In genomic region chr4:52863324-52863723, GRCh38 we compare ENCODE assay signal across 17 cellular contexts. TPM values are rescaled to one million over a fixed set of nuclear protein-coding genes. Genes with fewer than 3 reads are reported as not detected.
DNase-seq lines count a peak whose midpoint lies in the region; ATAC-seq and FAIRE-seq lines count a peak whose summit lies in the region.
"Had no signal": no experiment of that assay in that cellular context is flagged by ENCODE, and none has a peak within 500 bp of the region (broad histone marks: within the 10 kb centered on the region; RNA-seq: fewer than 3 reads in every experiment).

No MANE protein-coding gene starts in this region.

- peaks cover 15% of the 10 kb centered on the region for H3K36me3 ChIP-seq in iPS DF 6.9 (ENCODE audit: control insufficient read depth, insufficient read depth, low read length)
- H3K36me3 ChIP-seq: upper lobe of left lung had no signal

- POLR2A ChIA-PET in activated CD4-positive, alpha-beta T cell treated with anti-CD3 and anti-CD28 coated beads, Interleukin-2, amount 10 ng/mL, durations not matched to agents 7 days and 5 days (lab: Charles Lee), result no interaction called here

- peaks cover under 1% of the 10 kb centered on the region for H3K9me3 Mint-ChIP-seq in activated CD4-positive, alpha-beta T cell treated with anti-CD3 and anti-CD28 coated beads, Interleukin-2, amount 10 ng/mL, durations not matched to agents 7 days and 5 days
- H3K9me3 Mint-ChIP-seq in stimulated activated effector memory CD8-positive, alpha-beta T cell treated with anti-CD3 and anti-CD28 coated beads, Interleukin-12 subunit alpha, Interleukin-12 subunit beta, amount 100 ng/mL, for 72 hours, result no peaks in the 10 kb centered on the region
- H3K9me3 Mint-ChIP-seq: activated B cell treated with CpG ODN at 0.5 μM for 24 hours; activated naive CD8-positive, alpha-beta T cell treated with anti-CD3 and anti-CD28 coated beads for 36 hours had no signal

- no peak for DNase-seq in activated CD4-positive, alpha-beta T cell treated with anti-CD3 and anti-CD28 coated beads, Interleukin-2, amount 10 ng/mL, durations not matched to agents 7 days and 5 days
- DNase-seq in activated CD4-positive, alpha-beta T cell treated with anti-CD3 and anti-CD28 coated beads for 4 hours, result no peak
- DNase-seq in NCI-H82 treated with DMSO at 0.1 percent for 48 hours (lab: John Stamatoyannopoulos, UW; ENCODE audit: unreplicated experiment), result peak; percentile 17
- DNase-seq in iPS DF 6.9 (ENCODE audit: low read depth, low spot score), result no peak
- no peak for DNase-seq in stimulated activated effector memory CD8-positive, alpha-beta T cell treated with anti-CD3 and anti-CD28 coated beads, Interleukin-12 subunit alpha, Interleukin-12 subunit beta, amount 100 ng/mL, for 72 hours (ENCODE audit: low spot score in 2 of 2)
- no peak for DNase-seq in urothelium cell line (ENCODE audit: low spot score)
- DNase-seq: activated B cell treated with CpG ODN at 0.5 μM for 24 hours; activated naive CD8-positive, alpha-beta T cell treated with anti-CD3 and anti-CD28 coated beads for 36 hours; GDM1; KBM-7; NCI-H2171; RPMI8226; upper lobe of left lung had no signal

- 0 out of 2 replicates have a peak, but pooled peaks cover under 1% of the 10 kb centered on the region for H3K9me3 ChIP-seq in iPS DF 6.9 (ENCODE audit: control insufficient read depth, insufficient read depth, low read length)

- ATAC-seq in stimulated activated effector memory CD8-positive, alpha-beta T cell treated with anti-CD3 and anti-CD28 coated beads, Interleukin-12 subunit alpha, Interleukin-12 subunit beta, amount 100 ng/mL, for 72 hours, result no peak
- ATAC-seq in GM18520 (IDR thresholded peaks at IDR 0.05; ENCODE audit: unreplicated experiment) (no peak), GM19463 (IDR thresholded peaks at IDR 0.05; ENCODE audit: unreplicated experiment) (no peak)

- no peak for FAIRE-seq in urothelium cell line (lab: Jason Lieb, UNC)
- FAIRE-seq: endometrium had no signal

- no CpG with 5 or more reads among the region's 6 CpGs for WGBS in iPS DF 6.9 (ENCODE audit: insufficient coverage, insufficient read length)

- CTCF ChIA-PET in activated CD4-positive, alpha-beta T cell treated with anti-CD3 and anti-CD28 coated beads, Interleukin-2, amount 10 ng/mL, durations not matched to agents 7 days and 5 days (lab: Charles Lee), result interaction anchor here (1.1 kb wide), 1 partner anchor 13 kb away, joined by 3 read pairs; no protein-coding TSS in a partner anchor

- peaks cover 6% of the 10 kb centered on the region for H3K4me1 Mint-ChIP-seq in activated CD4-positive, alpha-beta T cell treated with anti-CD3 and anti-CD28 coated beads, Interleukin-2, amount 10 ng/mL, durations not matched to agents 7 days and 5 days
- H3K4me1 Mint-ChIP-seq in stimulated activated effector memory CD8-positive, alpha-beta T cell treated with anti-CD3 and anti-CD28 coated beads, Interleukin-12 subunit alpha, Interleukin-12 subunit beta, amount 100 ng/mL, for 72 hours, result peaks cover 11% of the 10 kb centered on the region

- no peak overlapping the region for H3K27ac ChIP-seq in iPS DF 6.9 (ENCODE audit: low read length)
- H3K27ac ChIP-seq: parathyroid adenoma had no signal

- H3K27me3 Mint-ChIP-seq in activated CD4-positive, alpha-beta T cell treated with anti-CD3 and anti-CD28 coated beads, Interleukin-2, amount 10 ng/mL, durations not matched to agents 7 days and 5 days, result peaks cover 32% of the 10 kb centered on the region

- H3K36me3 Mint-ChIP-seq in activated CD4-positive, alpha-beta T cell treated with anti-CD3 and anti-CD28 coated beads, Interleukin-2, amount 10 ng/mL, durations not matched to agents 7 days and 5 days (ENCODE audit: low read depth), result no peaks in the 10 kb centered on the region
- H3K36me3 Mint-ChIP-seq in stimulated activated effector memory CD8-positive, alpha-beta T cell treated with anti-CD3 and anti-CD28 coated beads, Interleukin-12 subunit alpha, Interleukin-12 subunit beta, amount 100 ng/mL, for 72 hours, result no peaks in the 10 kb centered on the region

- no peaks in the 10 kb centered on the region for H3K27me3 ChIP-seq in iPS DF 6.9 (ENCODE audit: control insufficient read depth, insufficient read depth, low read length)

- peaks cover 3% of the 10 kb centered on the region for H3K4me1 ChIP-seq in iPS DF 6.9 (ENCODE audit: control insufficient read depth, insufficient read depth, low read length)
- H3K4me1 ChIP-seq: parathyroid adenoma had no signal

- no peak overlapping the region for H3K27ac Mint-ChIP-seq in activated CD4-positive, alpha-beta T cell treated with anti-CD3 and anti-CD28 coated beads, Interleukin-2, amount 10 ng/mL, durations not matched to agents 7 days and 5 days
- H3K27ac Mint-ChIP-seq in stimulated activated effector memory CD8-positive, alpha-beta T cell treated with anti-CD3 and anti-CD28 coated beads, Interleukin-12 subunit alpha, Interleukin-12 subunit beta, amount 100 ng/mL, for 72 hours, result no peak overlapping the region
- H3K27ac Mint-ChIP-seq: activated B cell treated with CpG ODN at 0.5 μM for 24 hours; activated naive CD8-positive, alpha-beta T cell treated with anti-CD3 and anti-CD28 coated beads for 36 hours had no signal

- H3K4me3 ChIP-seq in iPS DF 6.9 (ENCODE audit: low read length), result peak overlapping the region; percentile 95; the same call in 1 of the 2 replicates

- H3K4me3 Mint-ChIP-seq in activated CD4-positive, alpha-beta T cell treated with anti-CD3 and anti-CD28 coated beads, Interleukin-2, amount 10 ng/mL, durations not matched to agents 7 days and 5 days, result peak overlapping the region; percentile 70
- peak overlapping the region; percentile 60 for H3K4me3 Mint-ChIP-seq in stimulated activated effector memory CD8-positive, alpha-beta T cell treated with anti-CD3 and anti-CD28 coated beads, Interleukin-12 subunit alpha, Interleukin-12 subunit beta, amount 100 ng/mL, for 72 hours

RNA-seq across cellular contexts. Expression of gene RASL11B, which starts 1.2 kb away (rescaled TPM):
- total RNA-seq in activated CD4-positive, alpha-beta T cell treated with anti-CD3 and anti-CD28 coated beads, Interleukin-2, amount 10 ng/mL, durations not matched to agents 7 days and 5 days, result under 1 TPM in 1 of 2 experiments, not detected in 1; 0.10 TPM
- total RNA-seq: activated B cell treated with CpG ODN at 0.5 μM for 24 hours had no signal
